ENCODE assay signal across 19 cellular contexts in genomic region chr2:190333928-190334327, GRCh38. TPM values are rescaled to one million over a fixed set of nuclear protein-coding genes. Genes with fewer than 3 reads are reported as not detected.
DNase-seq lines count a peak whose midpoint lies in the region; ATAC-seq and TF ChIP-seq lines count a peak whose summit lies in the region.
"Had no signal": no experiment of that assay in that cellular context is flagged by ENCODE, and none has a peak within 500 bp of the region (broad histone marks: within the 10 kb centered on the region; RNA-seq: fewer than 3 reads in every experiment).

No MANE protein-coding gene starts in this region.

- no peaks in the 10 kb centered on the region for H3K9me3 ChIP-seq in body of pancreas
- H3K9me3 ChIP-seq in fibroblast of lung (ENCODE audit: control insufficient read depth, insufficient read depth, low read depth, low read length), result no peaks in the 10 kb centered on the region
- no peaks in the 10 kb centered on the region for H3K9me3 ChIP-seq in muscle layer of duodenum (ENCODE audit: control insufficient read depth in 1 of 2, low read length in 2 of 2)
- no peaks in the 10 kb centered on the region for H3K9me3 ChIP-seq in transverse colon
- H3K9me3 ChIP-seq: uterus had no signal

- H3K27me3 ChIP-seq in body of pancreas, result no peaks in the 10 kb centered on the region
- no peaks in the 10 kb centered on the region for H3K27me3 ChIP-seq in fibroblast of lung (ENCODE audit: control insufficient read depth, insufficient read depth, low read length)
- no peaks in the 10 kb centered on the region for H3K27me3 ChIP-seq in muscle layer of duodenum (ENCODE audit: low read depth, low read length)
- no peaks in the 10 kb centered on the region for H3K27me3 ChIP-seq in transverse colon
- H3K27me3 ChIP-seq in foreskin keratinocyte, result no peaks in the 10 kb centered on the region
- H3K27me3 ChIP-seq: uterus had no signal

- ATAC-seq in body of pancreas, result no peak
- ATAC-seq in foreskin keratinocyte, result no peak
- ATAC-seq: natural killer cell treated with Interleukin-12 subunit alpha and Interleukin-12 subunit beta and Interleukin-15 and Interleukin-18, amount 100 ng/mL, for 72 hours; stimulated activated effector memory CD8-positive, alpha-beta T cell treated with anti-CD3 and anti-CD28 coated beads, Interleukin-12 subunit alpha, Interleukin-12 subunit beta, amount 100 ng/mL, for 72 hours had no signal

- H3K9ac ChIP-seq in fibroblast of lung (ENCODE audit: insufficient read depth, low read length), result no peak overlapping the region

- TF ChIP-seq EP300 in transverse colon (IDR thresholded peaks at IDR 0.05; ENCODE audit: low read depth), result no peak

- peaks cover 27% of the 10 kb centered on the region for H3K4me1 ChIP-seq in body of pancreas
- no peaks in the 10 kb centered on the region for H3K4me1 ChIP-seq in fibroblast of lung (ENCODE audit: control insufficient read depth, extremely low read depth, insufficient read depth, low read length)
- no peaks in the 10 kb centered on the region for H3K4me1 ChIP-seq in muscle layer of duodenum (ENCODE audit: control insufficient read depth in 1 of 2, insufficient read depth in 2 of 2, low read length in 2 of 2)
- peaks cover 0 to 12% (median 6%) of the 10 kb centered on the region in 4 donors for H3K4me1 ChIP-seq in transverse colon
- peaks cover 9% of the 10 kb centered on the region for H3K4me1 ChIP-seq in foreskin keratinocyte
- H3K4me1 ChIP-seq: uterus had no signal

- intact Hi-C loops in body of pancreas (cut with DNase I) (no loop called here), transverse colon (cut with DNase I; ENCODE audit: low total_unique reads) (no loop called here)

- H4K20me1 ChIP-seq in fibroblast of lung (ENCODE audit: control insufficient read depth, extremely low read depth, insufficient read depth, low read length), result no peaks in the 10 kb centered on the region

- H3K27ac ChIP-seq in body of pancreas (peak overlapping the region; percentile 23 to 85 (median 54)), fibroblast of lung (ENCODE audit: insufficient read depth, low read length) (no peak overlapping the region), muscle layer of duodenum (ENCODE audit: low read length) (peak overlapping the region; percentile 53), transverse colon (peak overlapping the region in 3 of 4 donors; percentile 60 to 71 (median 69)), foreskin keratinocyte (no peak overlapping the region)

- TF ChIP-seq POLR2A in body of pancreas (IDR thresholded peaks at IDR 0.05), result no peak
- no peak for TF ChIP-seq POLR2A in transverse colon (IDR thresholded peaks at IDR 0.05)

- no peak for TF ChIP-seq CTCF in body of pancreas (IDR thresholded peaks at IDR 0.05)
- TF ChIP-seq CTCF in fibroblast of lung (conservative IDR thresholded peaks at IDR 0.05 in 1 of 2, IDR thresholded peaks at IDR 0.05 in 1 of 2; ENCODE audit: low read depth in 1 of 2, low read length in 2 of 2), result no peak
- TF ChIP-seq CTCF in transverse colon (IDR thresholded peaks at IDR 0.05), result no peak
- TF ChIP-seq CTCF in foreskin keratinocyte (conservative IDR thresholded peaks at IDR 0.05), result no peak

- no peaks in the 10 kb centered on the region for H3K79me2 ChIP-seq in fibroblast of lung (ENCODE audit: control insufficient read depth, insufficient read depth, low read length)

- H3K4me2 ChIP-seq in fibroblast of lung (ENCODE audit: extremely low read depth, insufficient read depth, low read length), result no peak overlapping the region

- no peak for DNase-seq in body of pancreas
- DNase-seq in fibroblast of lung (ENCODE audit: low read depth in 2 of 2), result no peak
- DNase-seq in transverse colon, result no peak
- no peak for DNase-seq in amniotic stem cell (lab: John Stamatoyannopoulos, UW)
- DNase-seq in activated gamma-delta T cell (lab: John Stamatoyannopoulos, UW), result no peak
- no peak for DNase-seq in foreskin keratinocyte
- DNase-seq: activated CD4-positive, alpha-beta T cell treated with anti-CD3 and anti-CD28 coated beads for 4 hours; activated CD8-positive, alpha-beta memory T cell treated with anti-CD3 and anti-CD28 coated beads for 24 hours; activated gamma-delta T cell treated with Interleukin-2 at 50 U/mL for 16 hours; cerebellar nuclear complex; head of caudate nucleus; midbrain; NCI-H146; stimulated activated CD4-positive, alpha-beta T cell treated with anti-CD3 and anti-CD28 coated beads, Interleukin-4, amount 100 ng/mL, for 24 hours; substantia nigra; uterus had no signal

- H2AFZ ChIP-seq in fibroblast of lung (ENCODE audit: low read length), result peak overlapping the region; percentile 10

- WGBS in body of pancreas, 2 donors, result 20 to 25% methylated on average over 2 of the region's 2 CpGs
- 78 to 84% methylated on average over 2 of the region's 2 CpGs for WGBS in transverse colon (ENCODE audit: low coverage in 1 of 2), 2 donors

- in situ Hi-C loops in transverse colon (cut with MboI; ENCODE audit: low pct_ligation_motif_present in 1 of 4, low pct_unique_long_range_greater_than_20kb in 1 of 4, low sequenced_read_pairs in 3 of 4), result no loop called here

- no peak overlapping the region for H3K4me3 ChIP-seq in body of pancreas
- H3K4me3 ChIP-seq in fibroblast of lung (replicated peaks in 1 of 4; ENCODE audit: control extremely low read depth in 1 of 4, insufficient read depth in 1 of 4, low read depth in 3 of 4, low read length in 4 of 4), result no peak overlapping the region
- peak overlapping the region in 1 of 2 donors; percentile 1 for H3K4me3 ChIP-seq in muscle layer of duodenum (ENCODE audit: low read depth in 1 of 2, low read length in 2 of 2)
- H3K4me3 ChIP-seq in transverse colon, result no peak overlapping the region
- H3K4me3 ChIP-seq: uterus had no signal

- H3K36me3 ChIP-seq in body of pancreas (replicated peaks in 1 of 2; ENCODE audit: insufficient read depth in 1 of 2, low read depth in 2 of 2) (no peaks in the 10 kb centered on the region), fibroblast of lung (ENCODE audit: control insufficient read depth, insufficient read depth, low read length) (no peaks in the 10 kb centered on the region), muscle layer of duodenum (ENCODE audit: control insufficient read depth in 1 of 2, insufficient read depth in 2 of 2, low read length in 2 of 2) (no peaks in the 10 kb centered on the region), transverse colon (no peaks in the 10 kb centered on the region)
- H3K36me3 ChIP-seq: uterus had no signal

RNA-seq across cellular contexts. Expression of gene INPP1, which starts 9.5 kb away (rescaled TPM):
- total RNA-seq in body of pancreas, result 10 to 100 TPM; 17.6 to 19.8 TPM
- total RNA-seq in fibroblast of lung, result 13.4 and 14.0 TPM in 2 replicates
- 16.4 and 17.6 TPM in 2 replicates for polyA plus RNA-seq in fibroblast of lung
- 21.2 and 28.7 TPM in 2 replicates for polyA plus RNA-seq in fibroblast of lung (2012)
- polyA minus RNA-seq in fibroblast of lung (ENCODE audit: low replicate concordance), result 1.7 and 10.3 TPM in 2 replicates
- total RNA-seq in transverse colon, result 10 to 100 TPM in 3 of 4 donors, under 1 TPM in 1; 0.60 to 22.1 (median 21.2) TPM
- 8.3 and 10.3 TPM in 2 replicates for total RNA-seq in foreskin keratinocyte
- 8.6 and 10.8 TPM in 2 replicates for polyA plus RNA-seq in foreskin keratinocyte

RNA-seq across cellular contexts. Expression of gene HIBCH, which starts 14.3 kb away (rescaled TPM):
- total RNA-seq in body of pancreas, result 10 to 100 TPM; 19.4 to 21.3 TPM
- total RNA-seq in fibroblast of lung, result 16.2 and 19.2 TPM in 2 replicates
- polyA plus RNA-seq in fibroblast of lung, result 13.4 and 14.9 TPM in 2 replicates
- 14.1 and 15.0 TPM in 2 replicates for polyA plus RNA-seq in fibroblast of lung (2012)
- 0.30 TPM in 1 of 2 replicates, not detected in the other for polyA minus RNA-seq in fibroblast of lung (ENCODE audit: low replicate concordance)
- 10 to 100 TPM in 2 of 4 donors, 1 to 10 TPM in 2; 6.0 to 33.0 (median 19.8) TPM for total RNA-seq in transverse colon
- total RNA-seq in foreskin keratinocyte, result 15.9 and 16.8 TPM in 2 replicates
- 13.6 and 14.2 TPM in 2 replicates for polyA plus RNA-seq in foreskin keratinocyte

Comparison
In these comparisons a context has a peak if more than half of its experiments do, and no peak if none do; other contexts are left out.
1. H3K27ac ChIP-seq: peak in body of pancreas (4 of 4), muscle layer of duodenum (single experiment) and transverse colon (3 of 4); none in fibroblast of lung (single experiment) and foreskin keratinocyte (single experiment).